In the genomic region with DNA sequence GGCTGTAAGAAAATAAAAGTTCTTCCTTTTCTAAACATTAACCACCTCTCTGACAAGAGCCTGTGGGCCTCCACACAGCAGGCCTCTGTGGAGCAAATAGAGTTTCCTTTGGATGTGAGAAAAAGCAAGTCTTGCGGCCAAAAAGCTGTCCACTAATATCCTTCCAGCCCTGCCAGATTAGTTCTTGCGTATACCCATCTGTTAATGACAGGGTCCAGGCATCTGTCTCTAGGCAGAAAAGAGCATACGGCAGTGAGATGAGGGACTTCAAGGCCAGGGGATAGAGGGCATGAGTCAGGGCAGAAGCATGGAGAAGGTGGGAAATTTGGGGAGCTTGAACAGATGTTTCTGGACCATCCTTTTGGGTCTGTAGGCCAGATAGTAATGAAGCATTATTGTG, we compare ENCODE assay signal across 18 cellular contexts.
A peak's percentile ranks its signal among the peaks of the same experiment; 100 is the strongest.
DNase-seq lines count a peak whose midpoint lies in the region; ATAC-seq, FAIRE-seq and TF ChIP-seq lines count a peak whose summit lies in the region.
"Had no signal": no experiment of that assay in that cellular context is flagged by ENCODE, and none has a peak within 500 bp of the region (broad histone marks: within the 10 kb centered on the region; RNA-seq: fewer than 3 reads in every experiment).

No MANE protein-coding gene starts in this region.

- peak overlapping the region; percentile 37 for H3K4me3 Mint-ChIP-seq in glutamatergic neuron (ENCODE audit: unreplicated experiment)
- H3K4me3 Mint-ChIP-seq: CD8-positive, alpha-beta memory T cell had no signal

- H3K4me1 Mint-ChIP-seq in glutamatergic neuron (ENCODE audit: low read depth, unreplicated experiment), result peaks cover 7% of the 10 kb centered on the region
- H3K4me1 Mint-ChIP-seq: CD8-positive, alpha-beta memory T cell had no signal

- no peaks in the 10 kb centered on the region for H3K79me2 ChIP-seq in hepatocyte

- no peak overlapping the region for H3K4me2 ChIP-seq in hepatocyte
- H3K4me2 ChIP-seq: KMS-11 had no signal

- H4K20me1 ChIP-seq in hepatocyte (ENCODE audit: insufficient read depth, poor library complexity, severe bottlenecking), result no peaks in the 10 kb centered on the region

- peak; percentile 70 for FAIRE-seq in D721Med (lab: Jason Lieb, UNC)
- FAIRE-seq: H54 had no signal

- no peaks in the 10 kb centered on the region for H3K27me3 ChIP-seq in hepatocyte

- H3K9me3 Mint-ChIP-seq in glutamatergic neuron (ENCODE audit: unreplicated experiment), result peaks cover 2% of the 10 kb centered on the region

- TF ChIP-seq CTCF in D721Med (IDR thresholded peaks at IDR 0.05; ENCODE audit: insufficient read depth, missing control alignments) (no peak), glutamatergic neuron (IDR thresholded peaks at IDR 0.05; ENCODE audit: partially characterized antibody, unreplicated experiment) (no peak), hepatocyte (IDR thresholded peaks at IDR 0.05; ENCODE audit: poor library complexity) (no peak)

- H3K9me3 ChIP-seq in hepatocyte (ENCODE audit: low read depth), result no peaks in the 10 kb centered on the region

- WGBS in hepatocyte (ENCODE audit: low lambda C conversion rate, missing lambda C conversion rate), result 68% methylated on average over 3 of the region's 3 CpGs

- peak overlapping the region; percentile 93 for H3K27ac Mint-ChIP-seq in glutamatergic neuron (ENCODE audit: unreplicated experiment)
- H3K27ac Mint-ChIP-seq: CD8-positive, alpha-beta memory T cell had no signal

- no peaks in the 10 kb centered on the region for H3K36me3 ChIP-seq in hepatocyte (replicated peaks; ENCODE audit: insufficient read depth, low read depth)

- H3K27ac ChIP-seq in hepatocyte, result no peak overlapping the region
- H3K27ac ChIP-seq: KMS-11 had no signal

- no peak overlapping the region for H2AFZ ChIP-seq in hepatocyte

- H3K36me3 Mint-ChIP-seq in glutamatergic neuron (ENCODE audit: unreplicated experiment), result no peaks in the 10 kb centered on the region
- H3K36me3 Mint-ChIP-seq: CD8-positive, alpha-beta memory T cell had no signal

- ATAC-seq in HG03280 (IDR thresholded peaks at IDR 0.05; ENCODE audit: unreplicated experiment) (no peak), HG02623 (IDR thresholded peaks at IDR 0.05; ENCODE audit: unreplicated experiment) (no peak)
- ATAC-seq: PC-3 had no signal

- peaks cover 3% of the 10 kb centered on the region for H3K27me3 Mint-ChIP-seq in glutamatergic neuron (ENCODE audit: unreplicated experiment)

- H3K4me3 ChIP-seq in hepatocyte, result no peak overlapping the region

- no peaks in the 10 kb centered on the region for H3K9me2 ChIP-seq in hepatocyte (replicated peaks; ENCODE audit: insufficient read depth)

- H3K4me1 ChIP-seq in hepatocyte (ENCODE audit: insufficient read depth), result no peaks in the 10 kb centered on the region

- DNase-seq in D721Med (ENCODE audit: insufficient read length, low spot score), result peak; percentile 34
- DNase-seq in NCI-H446 treated with DMSO at 0.1 percent for 48 hours (lab: John Stamatoyannopoulos, UW), result peak; percentile 77
- peak; percentile 17 for DNase-seq in glutamatergic neuron
- DNase-seq in hepatocyte (ENCODE audit: low spot score), result peak; percentile 6
- DNase-seq in NCI-H69 (lab: John Stamatoyannopoulos, UW), result no peak
- DNase-seq: CD8-positive, alpha-beta memory T cell; GDM1; MV-4-11; NCI-H1417 treated with DMSO at 0.1 percent for 48 hours; NCI-H2029; NCI-H2171; NCI-H774; PC-3; RPMI8226 had no signal
